Comparison of ENCODE assay signal across 20 cellular contexts in the genomic region with DNA sequence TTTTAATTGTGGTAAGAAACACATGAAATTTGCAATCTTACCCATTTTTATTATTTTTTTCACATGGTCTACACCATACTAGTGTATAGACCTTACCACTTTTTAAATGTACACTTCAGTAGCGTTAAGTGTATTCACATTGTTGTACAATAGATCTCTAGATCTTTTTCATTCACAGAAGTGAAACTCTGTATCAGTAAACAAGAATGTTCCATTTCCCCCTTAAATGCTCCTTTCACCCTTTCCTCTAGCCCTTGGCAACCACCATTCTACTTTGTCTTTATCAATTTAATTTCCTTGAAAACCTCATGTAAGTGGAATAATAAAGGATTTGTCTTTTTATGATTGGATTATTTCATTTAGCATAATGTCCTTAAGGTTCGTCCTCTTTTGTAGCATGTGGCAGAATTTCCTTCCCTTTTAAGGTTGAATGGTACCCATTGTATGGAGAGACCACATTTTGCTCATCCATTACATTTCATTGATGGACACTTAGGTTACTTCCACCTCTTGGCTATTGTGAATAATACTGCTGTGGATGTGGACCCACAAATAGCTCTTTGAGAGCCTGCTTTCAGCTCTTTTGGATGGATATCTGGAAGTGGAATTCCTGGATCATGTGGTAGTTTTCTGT. TPM values are rescaled to one million over a fixed set of nuclear protein-coding genes. Genes with fewer than 3 reads are reported as not detected.
A peak's percentile ranks its signal among the peaks of the same experiment; 100 is the strongest.
DNase-seq lines count a peak whose midpoint lies in the region; ATAC-seq and TF ChIP-seq lines count a peak whose summit lies in the region.
"Had no signal": no experiment of that assay in that cellular context is flagged by ENCODE, and none has a peak within 500 bp of the region (broad histone marks: within the 10 kb centered on the region; RNA-seq: fewer than 3 reads in every experiment).

No MANE protein-coding gene starts in this region.

- H3K4me3 Mint-ChIP-seq in CD14-positive monocyte, result peak overlapping the region in 1 of 2 donors; percentile 56
- no peak overlapping the region for H3K4me3 Mint-ChIP-seq in activated CD4-positive, alpha-beta T cell treated with anti-CD3 and anti-CD28 coated beads, Interleukin-2, amount 10 ng/mL, durations not matched to agents 24 days and 14 days
- H3K4me3 Mint-ChIP-seq: activated naive CD8-positive, alpha-beta T cell treated with anti-CD3 and anti-CD28 coated beads, Interleukin-2, amount 50 U/mL, for 24 hours; naive thymus-derived CD4-positive, alpha-beta T cell had no signal

- in situ Hi-C loops in SK-MEL-5 (cut with HindIII; ENCODE audit: low pct_unique_long_range_greater_than_20kb, low sequenced_read_pairs), result no loop called here

- TF ChIP-seq CTCF in CD14-positive monocyte (IDR thresholded peaks at IDR 0.05), result no peak

- H3K27me3 Mint-ChIP-seq in CD14-positive monocyte (ENCODE audit: low read depth in 3 of 3), result peaks cover 0 to 1% (median 0%) of the 10 kb centered on the region in 3 donors
- H3K27me3 Mint-ChIP-seq in activated CD4-positive, alpha-beta T cell treated with anti-CD3 and anti-CD28 coated beads, Interleukin-2, amount 10 ng/mL, durations not matched to agents 24 days and 14 days, result no peaks in the 10 kb centered on the region
- H3K27me3 Mint-ChIP-seq: activated naive CD8-positive, alpha-beta T cell treated with anti-CD3 and anti-CD28 coated beads, Interleukin-2, amount 50 U/mL, for 24 hours; naive thymus-derived CD4-positive, alpha-beta T cell had no signal

- ATAC-seq in GM19324 (IDR thresholded peaks at IDR 0.05; ENCODE audit: low FRiP score, unreplicated experiment) (peak; percentile 40), HG03175 (IDR thresholded peaks at IDR 0.05; ENCODE audit: unreplicated experiment) (peak; percentile 52)
- ATAC-seq: activated naive CD8-positive, alpha-beta T cell treated with anti-CD3 and anti-CD28 coated beads, Interleukin-2, amount 50 U/mL, for 24 hours; naive thymus-derived CD4-positive, alpha-beta T cell; Panc1 had no signal

- H3K9me3 Mint-ChIP-seq in CD14-positive monocyte, result no peaks in the 10 kb centered on the region
- no peaks in the 10 kb centered on the region for H3K9me3 Mint-ChIP-seq in activated CD4-positive, alpha-beta T cell treated with anti-CD3 and anti-CD28 coated beads, Interleukin-2, amount 10 ng/mL, durations not matched to agents 24 days and 14 days
- H3K9me3 Mint-ChIP-seq: activated naive CD8-positive, alpha-beta T cell treated with anti-CD3 and anti-CD28 coated beads, Interleukin-2, amount 50 U/mL, for 24 hours had no signal

- H3K27ac Mint-ChIP-seq in CD14-positive monocyte, result peak overlapping the region in 5 of 7 donors; percentile 4 to 84 (median 44)
- H3K27ac Mint-ChIP-seq in activated CD4-positive, alpha-beta T cell treated with anti-CD3 and anti-CD28 coated beads, Interleukin-2, amount 10 ng/mL, durations not matched to agents 24 days and 14 days, result no peak overlapping the region
- H3K27ac Mint-ChIP-seq: activated naive CD8-positive, alpha-beta T cell treated with anti-CD3 and anti-CD28 coated beads, Interleukin-2, amount 50 U/mL, for 24 hours; naive thymus-derived CD4-positive, alpha-beta T cell had no signal

- DNase-seq in CD14-positive monocyte (ENCODE audit: low spot score) (no peak), SK-MEL-5 (ENCODE audit: low read depth, low spot score) (peak; percentile 100), NCI-H82 (lab: John Stamatoyannopoulos, UW) (no peak), RKO (ENCODE audit: low spot score) (no peak), germinal center (ENCODE audit: low spot score) (no peak)
- no peak for DNase-seq in activated CD4-positive, alpha-beta T cell treated with anti-CD3 and anti-CD28 coated beads, Interleukin-2, amount 10 ng/mL, durations not matched to agents 24 days and 14 days
- DNase-seq: activated CD4-positive, alpha-beta T cell treated with anti-CD3 and anti-CD28 coated beads for 48 hours; activated naive CD8-positive, alpha-beta T cell treated with anti-CD3 and anti-CD28 coated beads, Interleukin-2, amount 50 U/mL, for 24 hours; DMS153; HCEC 1CT; hippocampal formation; Karpas-422; mammary epithelial cell; naive thymus-derived CD4-positive, alpha-beta T cell; NCI-H1105 treated with DMSO at 0.1 percent for 48 hours; NCI-H2171 had no signal

- intact Hi-C loops in CD14-positive monocyte (cut with micrococcal nuclease), result loop anchor here (5.0 to 10.0 kb wide), 2 partner anchors 45 to 53 kb away; partner anchors contain the start of gene SNX10 (in 1 of the 2)
- intact Hi-C loops in activated CD4-positive, alpha-beta T cell treated with anti-CD3 and anti-CD28 coated beads, Interleukin-2, amount 10 ng/mL, durations not matched to agents 24 days and 14 days (cut with micrococcal nuclease), result loop anchor here (5.0 kb wide), 1 partner anchor 45 kb away; the partner anchor contains the start of gene SNX10

- H3K36me3 Mint-ChIP-seq in CD14-positive monocyte, result peaks cover 23 to 35% of the 10 kb centered on the region in 2 donors
- H3K36me3 Mint-ChIP-seq in activated CD4-positive, alpha-beta T cell treated with anti-CD3 and anti-CD28 coated beads, Interleukin-2, amount 10 ng/mL, durations not matched to agents 24 days and 14 days (ENCODE audit: low read depth), result peaks cover 18% of the 10 kb centered on the region

- H3K4me1 Mint-ChIP-seq in CD14-positive monocyte, result peaks cover 67% of the 10 kb centered on the region
- peaks cover 26% of the 10 kb centered on the region for H3K4me1 Mint-ChIP-seq in activated CD4-positive, alpha-beta T cell treated with anti-CD3 and anti-CD28 coated beads, Interleukin-2, amount 10 ng/mL, durations not matched to agents 24 days and 14 days

RNA-seq across cellular contexts. Expression of gene SNX10, which starts 45.7 kb away (rescaled TPM):
- polyA plus RNA-seq in CD14-positive monocyte, result 100 to 1,000 TPM; 219 to 250 TPM
- total RNA-seq in SK-MEL-5 (2014; rRNA removed; shearing (Covaris generic)), result 203 and 210 TPM in 2 replicates
- polyA plus RNA-seq in SK-MEL-5 (2015; cell fraction: cytosol; rRNA removed), result 190 and 243 TPM in 2 replicates
- 103 and 134 TPM in 2 replicates for polyA plus RNA-seq in SK-MEL-5 (2015; cell fraction: nucleus; rRNA removed)
- 40.1 and 42.1 TPM in 2 replicates for total RNA-seq in activated CD4-positive, alpha-beta T cell treated with anti-CD3 and anti-CD28 coated beads, Interleukin-2, amount 10 ng/mL, durations not matched to agents 24 days and 14 days
- total RNA-seq: osteocyte had no signal
